ENCODE assay signal across 8 cellular contexts in the genomic region with DNA sequence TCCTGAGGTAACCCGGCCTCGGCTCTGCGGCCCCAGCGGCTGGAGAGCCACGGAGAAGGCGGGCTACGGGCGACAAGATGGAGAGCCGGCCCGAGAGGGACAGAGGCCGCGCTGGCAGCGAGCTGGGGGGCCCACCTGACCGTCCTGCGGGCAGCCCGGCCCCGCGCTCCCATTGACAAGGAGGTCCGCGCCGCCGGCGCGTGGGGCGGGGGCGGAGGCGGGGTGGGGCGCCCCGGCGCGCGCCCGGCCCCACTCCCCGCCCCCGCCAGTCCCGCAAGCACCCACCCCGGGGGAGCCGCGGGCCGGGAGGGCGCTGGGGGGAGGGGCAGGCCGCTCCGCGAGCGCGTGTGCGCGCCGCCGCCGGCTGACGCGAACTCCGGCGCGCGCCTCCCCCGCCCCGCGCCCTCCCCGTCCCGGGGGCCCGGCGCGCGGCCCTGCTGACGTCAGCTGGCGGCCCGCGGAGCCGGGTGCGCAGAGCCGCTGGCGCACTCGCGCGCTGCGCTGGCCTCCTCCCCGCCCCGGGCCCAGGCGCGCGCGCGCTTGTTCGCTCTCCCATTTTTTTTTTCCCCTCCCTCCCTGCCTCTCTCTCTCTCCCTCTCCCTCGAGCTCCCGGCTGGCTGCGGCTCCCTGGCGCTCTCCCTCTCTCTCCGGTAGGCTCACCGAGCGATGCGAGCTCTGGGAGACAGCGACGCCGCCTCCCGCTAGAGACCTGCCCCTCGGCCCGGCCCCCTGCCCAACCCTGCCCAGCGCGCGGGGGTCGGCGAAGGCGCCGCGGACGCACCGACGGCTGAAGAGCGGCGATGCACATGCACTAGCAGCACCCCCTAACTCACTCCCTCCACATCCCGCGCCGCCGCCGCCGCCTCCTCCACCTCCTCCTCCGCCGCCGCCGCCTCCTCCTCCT. TPM values are rescaled to one million over a fixed set of nuclear protein-coding genes. Genes with fewer than 3 reads are reported as not detected.
DNase-seq lines count a peak whose midpoint lies in the region; ATAC-seq and TF ChIP-seq lines count a peak whose summit lies in the region.

A gene (plus strand): TSS at position 587 of the 904 bp plus-strand sequence. CDS start 747 bp downstream, outside the sequence.

- H3K36me3 Mint-ChIP-seq in activated CD4-positive, alpha-beta T cell treated with anti-CD3 and anti-CD28 coated beads, Interleukin-2, amount 10 ng/mL, durations not matched to agents 7 days and 5 days (ENCODE audit: low read depth): peaks cover 8% of the 10 kb centered on the region

- POLR2A ChIA-PET in activated CD4-positive, alpha-beta T cell treated with anti-CD3 and anti-CD28 coated beads, Interleukin-2, amount 10 ng/mL, durations not matched to agents 7 days and 5 days (lab: Charles Lee): no interaction called here

- peak within 1 kb of the TSS; percentile 43 to 49 for H3K4me3 ChIP-seq in left lung

- H3K9me3 Mint-ChIP-seq in activated CD4-positive, alpha-beta T cell treated with anti-CD3 and anti-CD28 coated beads, Interleukin-2, amount 10 ng/mL, durations not matched to agents 7 days and 5 days: no peaks in the 10 kb centered on the region

- H3K27ac ChIP-seq in left lung: no peak within 1 kb of the TSS

- ATAC-seq in GM18868 (IDR thresholded peaks at IDR 0.05; ENCODE audit: unreplicated experiment) (peak; percentile 66), left lung (peak; percentile 87), GM18870 (IDR thresholded peaks at IDR 0.05; ENCODE audit: unreplicated experiment) (no peak)

- CTCF ChIA-PET in activated CD4-positive, alpha-beta T cell treated with anti-CD3 and anti-CD28 coated beads, Interleukin-2, amount 10 ng/mL, durations not matched to agents 7 days and 5 days (lab: Charles Lee): interaction anchor here (0.6 to 1.7 kb wide), 3 partner anchors 8 to 23 kb away, joined by 3 to 4 read pairs (median 4); no protein-coding TSS in a partner anchor

- peaks cover 10 to 16% of the 10 kb centered on the region in 2 donors for H3K4me1 ChIP-seq in left lung

- peaks cover 84% of the 10 kb centered on the region for H3K27me3 Mint-ChIP-seq in activated CD4-positive, alpha-beta T cell treated with anti-CD3 and anti-CD28 coated beads, Interleukin-2, amount 10 ng/mL, durations not matched to agents 7 days and 5 days

- peaks cover 36% of the 10 kb centered on the region for H3K4me1 Mint-ChIP-seq in activated CD4-positive, alpha-beta T cell treated with anti-CD3 and anti-CD28 coated beads, Interleukin-2, amount 10 ng/mL, durations not matched to agents 7 days and 5 days

- peak within 1 kb of the TSS; percentile 41 for H3K27ac Mint-ChIP-seq in activated CD4-positive, alpha-beta T cell treated with anti-CD3 and anti-CD28 coated beads, Interleukin-2, amount 10 ng/mL, durations not matched to agents 7 days and 5 days

- no peaks in the 10 kb centered on the region for H3K36me3 ChIP-seq in left lung

- peaks cover 61 to 97% of the 10 kb centered on the region in 2 donors for H3K27me3 ChIP-seq in left lung

- DNase-seq in ACHN: peak; percentile 65
- DNase-seq in NCI-H2107 treated with DMSO at 0.1 percent for 48 hours (lab: John Stamatoyannopoulos, UW; ENCODE audit: unreplicated experiment): peak; percentile 36
- peak; percentile 51 for DNase-seq in activated CD4-positive, alpha-beta T cell treated with anti-CD3 and anti-CD28 coated beads, Interleukin-2, amount 10 ng/mL, durations not matched to agents 7 days and 5 days
- peak; percentile 41 for DNase-seq in dermis blood vessel endothelial cell
- peak; percentile 39 to 80 for DNase-seq in left lung
- peak; percentile 59 for DNase-seq in stimulated activated CD4-positive, alpha-beta T cell treated with anti-CD3 and anti-CD28 coated beads, Interleukin-4, amount 100 ng/mL, for 1 hour

- in situ Hi-C loops in ACHN (cut with HindIII; ENCODE audit: low pct_ligation_motif_present, low pct_unique_long_range_greater_than_20kb, low sequenced_read_pairs): no loop called here

- H3K4me3 Mint-ChIP-seq in activated CD4-positive, alpha-beta T cell treated with anti-CD3 and anti-CD28 coated beads, Interleukin-2, amount 10 ng/mL, durations not matched to agents 7 days and 5 days: peak within 1 kb of the TSS; percentile 74

- TF ChIP-seq CTCF in left lung (IDR thresholded peaks at IDR 0.05): no peak

- H3K9me3 ChIP-seq in left lung: no peaks in the 10 kb centered on the region

- intact Hi-C loops in left lung (cut with DNase I): no loop called here

RNA-seq across cellular contexts. Expression of the gene that starts here (rescaled TPM):
- 1 to 10 TPM; 4.2 to 4.5 TPM for total RNA-seq in activated CD4-positive, alpha-beta T cell treated with anti-CD3 and anti-CD28 coated beads, Interleukin-2, amount 10 ng/mL, durations not matched to agents 7 days and 5 days
- total RNA-seq in dermis blood vessel endothelial cell: under 0.01 TPM in 1 of 2 replicates, not detected in the other
- total RNA-seq in left lung: 1 to 10 TPM; 1.3 to 1.4 TPM

Comparison
In these comparisons a context has a peak if more than half of its experiments do, and no peak if none do; other contexts are left out.
1. Peak in DNase-seq in dermis blood vessel endothelial cell; RNA of the gene not detected or under 1 TPM.